ENCODE assay signal across 33 cellular contexts in genomic region chr1:248013229-248013710, GRCh38. TPM values are rescaled to one million over a fixed set of nuclear protein-coding genes. Genes with fewer than 3 reads are reported as not detected.
"Had no signal": no experiment of that assay in that cellular context is flagged by ENCODE, and none has a peak within 500 bp of the region (broad histone marks: within the 10 kb centered on the region; RNA-seq: fewer than 3 reads in every experiment).

Gene OR2L5 (plus strand): TSS chr1:248013660. CDS start chr1:248021948, 8,288 bp downstream.

- FAIRE-seq: bronchial epithelial cell, colon had no signal

- H3K4me3 ChIP-seq: ascending aorta, esophagus muscularis mucosa, gastroesophageal sphincter had no signal

- H3K4me3 Mint-ChIP-seq: activated CD4-positive, alpha-beta memory T cell treated with anti-CD3 and anti-CD28 coated beads for 36 hours; activated CD4-positive, alpha-beta T cell treated with anti-CD3 and anti-CD28 coated beads for 36 hours; activated CD4-positive, alpha-beta T cell treated with anti-CD3 and anti-CD28 coated beads, Interleukin-2, amount 10 ng/mL, durations not matched to agents 24 days and 14 days; activated CD8-positive, alpha-beta memory T cell treated with anti-CD3 and anti-CD28 coated beads, Interleukin-2, amount 10 ng/mL, durations not matched to agents 7 days and 5 days; activated CD8-positive, alpha-beta T cell treated with anti-CD3 and anti-CD28 coated beads, Interleukin-2, amount 10 ng/mL, durations not matched to agents 7 days and 5 days; activated naive CD4-positive, alpha-beta T cell treated with anti-CD3 and anti-CD28 coated beads, Interleukin-2, amount 10 ng/mL, durations not matched to agents 7 days and 5 days; activated naive CD8-positive, alpha-beta T cell treated with anti-CD3 and anti-CD28 coated beads, Interleukin-2, amount 10 ng/mL, durations not matched to agents 7 days and 5 days; activated T-cell treated with anti-CD3 and anti-CD28 coated beads, Interleukin-2, amount 50 U/mL, for 72 hours; brain; central memory CD8-positive, alpha-beta T cell; effector memory CD8-positive, alpha-beta T cell had no signal

- H3K27me3 ChIP-seq: ascending aorta, esophagus muscularis mucosa, foreskin keratinocyte, gastroesophageal sphincter had no signal

- H3K27me3 Mint-ChIP-seq: activated CD4-positive, alpha-beta memory T cell treated with anti-CD3 and anti-CD28 coated beads for 36 hours; activated CD4-positive, alpha-beta T cell treated with anti-CD3 and anti-CD28 coated beads for 36 hours; activated CD4-positive, alpha-beta T cell treated with anti-CD3 and anti-CD28 coated beads, Interleukin-2, amount 10 ng/mL, durations not matched to agents 24 days and 14 days; activated CD8-positive, alpha-beta memory T cell treated with anti-CD3 and anti-CD28 coated beads, Interleukin-2, amount 10 ng/mL, durations not matched to agents 7 days and 5 days; activated naive CD4-positive, alpha-beta T cell treated with anti-CD3 and anti-CD28 coated beads, Interleukin-2, amount 10 ng/mL, durations not matched to agents 7 days and 5 days; activated naive CD8-positive, alpha-beta T cell treated with anti-CD3 and anti-CD28 coated beads, Interleukin-2, amount 10 ng/mL, durations not matched to agents 7 days and 5 days; brain; central memory CD8-positive, alpha-beta T cell; effector memory CD8-positive, alpha-beta T cell had no signal

- H3K36me3 ChIP-seq: ascending aorta, esophagus muscularis mucosa, gastroesophageal sphincter had no signal

- ATAC-seq: activated CD4-positive, alpha-beta T cell treated with anti-CD3 and anti-CD28 coated beads for 36 hours; activated CD8-positive, alpha-beta memory T cell treated with anti-CD3 and anti-CD28 coated beads, Interleukin-2, amount 10 ng/mL, durations not matched to agents 7 days and 5 days; activated CD8-positive, alpha-beta T cell treated with anti-CD3 and anti-CD28 coated beads, Interleukin-2, amount 10 ng/mL, durations not matched to agents 7 days and 5 days; activated naive CD4-positive, alpha-beta T cell treated with anti-CD3 and anti-CD28 coated beads, Interleukin-2, amount 50 U/mL, for 72 hours; activated T-cell treated with anti-CD3 and anti-CD28 coated beads, Interleukin-2, amount 50 U/mL, for 72 hours; effector memory CD8-positive, alpha-beta T cell; foreskin keratinocyte; gastroesophageal sphincter had no signal

- H3K4me1 ChIP-seq: ascending aorta, esophagus muscularis mucosa, foreskin keratinocyte, gastroesophageal sphincter had no signal

- H3K36me3 Mint-ChIP-seq: activated CD8-positive, alpha-beta memory T cell treated with anti-CD3 and anti-CD28 coated beads, Interleukin-2, amount 10 ng/mL, durations not matched to agents 7 days and 5 days; activated naive CD4-positive, alpha-beta T cell treated with anti-CD3 and anti-CD28 coated beads, Interleukin-2, amount 10 ng/mL, durations not matched to agents 7 days and 5 days; activated naive CD8-positive, alpha-beta T cell treated with anti-CD3 and anti-CD28 coated beads, Interleukin-2, amount 10 ng/mL, durations not matched to agents 7 days and 5 days; brain had no signal

- H3K4me1 Mint-ChIP-seq: activated CD4-positive, alpha-beta T cell treated with anti-CD3 and anti-CD28 coated beads for 36 hours; activated CD4-positive, alpha-beta T cell treated with anti-CD3 and anti-CD28 coated beads, Interleukin-2, amount 10 ng/mL, durations not matched to agents 24 days and 14 days; activated CD8-positive, alpha-beta memory T cell treated with anti-CD3 and anti-CD28 coated beads, Interleukin-2, amount 10 ng/mL, durations not matched to agents 7 days and 5 days; activated naive CD4-positive, alpha-beta T cell treated with anti-CD3 and anti-CD28 coated beads, Interleukin-2, amount 10 ng/mL, durations not matched to agents 7 days and 5 days; activated naive CD8-positive, alpha-beta T cell treated with anti-CD3 and anti-CD28 coated beads, Interleukin-2, amount 10 ng/mL, durations not matched to agents 7 days and 5 days; brain; central memory CD8-positive, alpha-beta T cell had no signal

- H3K27ac Mint-ChIP-seq: activated CD4-positive, alpha-beta memory T cell treated with anti-CD3 and anti-CD28 coated beads for 36 hours; activated CD4-positive, alpha-beta T cell treated with anti-CD3 and anti-CD28 coated beads for 36 hours; activated CD4-positive, alpha-beta T cell treated with anti-CD3 and anti-CD28 coated beads, Interleukin-2, amount 10 ng/mL, durations not matched to agents 24 days and 14 days; activated CD8-positive, alpha-beta memory T cell treated with anti-CD3 and anti-CD28 coated beads, Interleukin-2, amount 10 ng/mL, durations not matched to agents 7 days and 5 days; activated CD8-positive, alpha-beta T cell treated with anti-CD3 and anti-CD28 coated beads, Interleukin-2, amount 10 ng/mL, durations not matched to agents 7 days and 5 days; activated naive CD4-positive, alpha-beta T cell treated with anti-CD3 and anti-CD28 coated beads, Interleukin-2, amount 10 ng/mL, durations not matched to agents 7 days and 5 days; activated naive CD4-positive, alpha-beta T cell treated with anti-CD3 and anti-CD28 coated beads, Interleukin-2, amount 50 U/mL, for 72 hours; activated naive CD8-positive, alpha-beta T cell treated with anti-CD3 and anti-CD28 coated beads, Interleukin-2, amount 10 ng/mL, durations not matched to agents 7 days and 5 days; activated T-cell treated with anti-CD3 and anti-CD28 coated beads, Interleukin-2, amount 50 U/mL, for 72 hours; brain; effector memory CD8-positive, alpha-beta T cell had no signal

- H3K27ac ChIP-seq: ascending aorta, esophagus muscularis mucosa, foreskin keratinocyte, gastroesophageal sphincter had no signal

- DNase-seq: activated CD4-positive, alpha-beta memory T cell treated with anti-CD3 and anti-CD28 coated beads for 36 hours; activated CD4-positive, alpha-beta T cell treated with anti-CD3 and anti-CD28 coated beads for 36 hours; activated CD4-positive, alpha-beta T cell treated with anti-CD3 and anti-CD28 coated beads, Interleukin-2, amount 10 ng/mL, durations not matched to agents 24 days and 14 days; activated CD4-positive, CD25-positive, alpha-beta regulatory T cell; activated CD4-positive, CD25-positive, alpha-beta regulatory T cell treated with anti-CD3 and anti-CD28 coated beads, Interleukin-2, amount 50 U/mL, for 72 hours; activated CD8-positive, alpha-beta memory T cell treated with anti-CD3 and anti-CD28 coated beads, Interleukin-2, amount 10 ng/mL, durations not matched to agents 7 days and 5 days; activated CD8-positive, alpha-beta memory T cell treated with anti-CD3 and anti-CD28 coated beads, Interleukin-2, amount 50 U/mL, for 4 hours; activated CD8-positive, alpha-beta T cell treated with anti-CD3 and anti-CD28 coated beads, Interleukin-2, amount 10 ng/mL, durations not matched to agents 7 days and 5 days; activated gamma-delta T cell; activated naive CD4-positive, alpha-beta T cell; activated naive CD4-positive, alpha-beta T cell treated with anti-CD3 and anti-CD28 coated beads, Interleukin-2, amount 10 ng/mL, durations not matched to agents 7 days and 5 days; activated naive CD8-positive, alpha-beta T cell treated with anti-CD3 and anti-CD28 coated beads, Interleukin-2, amount 10 ng/mL, durations not matched to agents 7 days and 5 days; activated T-cell treated with anti-CD3 and anti-CD28 coated beads, Interleukin-2, amount 50 U/mL, for 1 hour; activated T-cell treated with anti-CD3 and anti-CD28 coated beads, Interleukin-2, amount 50 U/mL, for 72 hours; cortex of kidney; dermis blood vessel endothelial cell; effector CD4-positive, alpha-beta T cell; effector memory CD8-positive, alpha-beta T cell; erythroblast; foreskin keratinocyte; T-helper 2 cell had no signal

RNA-seq across cellular contexts. Expression of gene OR2L5, which starts in this region (rescaled TPM):
- total RNA-seq: activated CD4-positive, alpha-beta memory T cell treated with anti-CD3 and anti-CD28 coated beads for 36 hours; activated CD4-positive, alpha-beta T cell treated with anti-CD3 and anti-CD28 coated beads for 36 hours; activated CD4-positive, alpha-beta T cell treated with anti-CD3 and anti-CD28 coated beads, Interleukin-2, amount 10 ng/mL, durations not matched to agents 24 days and 14 days; activated CD8-positive, alpha-beta memory T cell treated with anti-CD3 and anti-CD28 coated beads for 36 hours; activated CD8-positive, alpha-beta memory T cell treated with anti-CD3 and anti-CD28 coated beads, Interleukin-2, amount 10 ng/mL, durations not matched to agents 7 days and 5 days; activated CD8-positive, alpha-beta T cell treated with anti-CD3 and anti-CD28 coated beads, Interleukin-2, amount 10 ng/mL, durations not matched to agents 7 days and 5 days; activated naive CD8-positive, alpha-beta T cell treated with anti-CD3 and anti-CD28 coated beads, Interleukin-2, amount 10 ng/mL, durations not matched to agents 7 days and 5 days; ascending aorta; bronchial epithelial cell; cardiac septum; chondrocyte; dermis blood vessel endothelial cell; esophagus muscularis mucosa; foreskin keratinocyte; gastroesophageal sphincter; T-helper 1 cell treated with Interleukin-12 subunit alpha and Interleukin-12 subunit beta and Interleukin-4 antibody, amounts not matched to agents 30 ng/mL and 1 ng/mL, for 36 hours had no signal
- polyA plus RNA-seq: foreskin keratinocyte had no signal
